23 cellular contexts compared by ENCODE assay signal in genomic region chr5:162703914-162704313, GRCh38.
"Had no signal": no experiment of that assay in that cellular context is flagged by ENCODE, and none has a peak within 500 bp of the region (broad histone marks: within the 10 kb centered on the region; RNA-seq: fewer than 3 reads in every experiment).

No MANE protein-coding gene starts in this region.

- H3K4me2 ChIP-seq: smooth muscle cell had no signal

- H3K27me3 ChIP-seq: esophagus muscularis mucosa, gastroesophageal sphincter, heart left ventricle, left lung, ovary, right lobe of liver, suprapubic skin, vagina had no signal

- ATAC-seq: gastroesophageal sphincter; heart left ventricle; left lung; right lobe of liver; stimulated activated naive CD8-positive, alpha-beta T cell treated with anti-CD3 and anti-CD28 coated beads, Interleukin-15, amount 100 ng/mL, for 72 hours; T-helper 17 cell had no signal

- H3K36me3 ChIP-seq: esophagus muscularis mucosa, gastroesophageal sphincter, heart left ventricle, left lung, ovary, right lobe of liver, suprapubic skin, vagina, WERI-Rb-1 had no signal

- DNase-seq: activated CD4-positive, alpha-beta T cell treated with anti-CD3 and anti-CD28 coated beads for 1 hour; activated CD8-positive, alpha-beta memory T cell treated with anti-CD3 and anti-CD28 coated beads for 24 hours; activated CD8-positive, alpha-beta memory T cell treated with anti-CD3 and anti-CD28 coated beads, Interleukin-2, amount 50 U/mL, for 48 hours; activated effector memory CD4-positive, alpha-beta T cell treated with Interleukin-2 at 50 U/mL for 16 hours; activated naive CD4-positive, alpha-beta T cell treated with anti-CD3 and anti-CD28 coated beads, Interleukin-2, amount 50 U/mL, for 16 hours; activated T-cell treated with anti-CD3 and anti-CD28 coated beads, Interleukin-2, amount 50 U/mL, for 48 hours; effector CD4-positive, alpha-beta T cell; heart left ventricle; left lung; naive B cell; ovary; right lobe of liver; stimulated activated CD4-positive, alpha-beta T cell treated with anti-CD3 and anti-CD28 coated beads, Interleukin-4, amount 100 ng/mL, for 1 hour; stimulated activated naive CD8-positive, alpha-beta T cell treated with anti-CD3 and anti-CD28 coated beads, Interleukin-15, amount 100 ng/mL, for 72 hours; T-helper 17 cell; trophoblast cell; WERI-Rb-1 had no signal

- H3K4me3 ChIP-seq: esophagus muscularis mucosa, gastroesophageal sphincter, heart left ventricle, left lung, ovary, right lobe of liver, smooth muscle cell, suprapubic skin, vagina had no signal

- H3K27ac ChIP-seq: esophagus muscularis mucosa, gastroesophageal sphincter, heart left ventricle, left lung, ovary, right lobe of liver, suprapubic skin, vagina, WERI-Rb-1 had no signal

- H3K4me1 ChIP-seq: esophagus muscularis mucosa, gastroesophageal sphincter, heart left ventricle, left lung, right lobe of liver, suprapubic skin, vagina had no signal

- FAIRE-seq: astrocyte had no signal

- H3K9me3 ChIP-seq: esophagus muscularis mucosa, gastroesophageal sphincter, heart left ventricle, left lung, ovary, right lobe of liver, suprapubic skin, vagina had no signal
